Comparison of ENCODE assay signal across 9 cellular contexts in the genomic region with DNA sequence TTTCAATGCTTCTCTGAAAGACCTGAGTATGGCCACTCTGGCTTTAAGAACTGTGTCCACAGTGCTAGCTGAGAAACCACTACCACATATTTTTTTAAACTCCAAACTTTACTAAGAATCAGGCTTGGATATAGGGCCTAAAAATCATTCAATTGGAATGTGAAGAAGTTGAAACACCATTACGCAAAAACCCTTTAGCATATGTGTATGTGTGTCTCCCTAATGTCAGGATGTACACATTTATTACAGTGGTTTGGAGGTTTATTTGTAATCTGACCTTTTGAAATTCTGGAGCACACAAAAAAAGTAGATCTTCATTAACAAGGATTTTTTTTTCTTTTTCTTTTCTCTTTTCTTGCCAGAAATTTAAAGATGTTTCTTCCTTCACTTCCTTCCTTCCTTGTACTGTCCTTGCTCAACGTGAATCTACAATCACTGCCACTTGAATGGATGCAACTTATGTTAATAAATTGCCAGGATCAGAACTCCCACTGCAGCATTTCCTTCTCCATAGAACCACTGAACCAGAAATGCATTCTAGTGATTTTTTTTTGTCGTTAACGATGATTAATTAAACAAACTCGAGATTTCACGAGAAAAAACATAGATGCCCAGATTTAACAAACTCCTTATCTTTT. TPM values are rescaled to one million over a fixed set of nuclear protein-coding genes. Genes with fewer than 3 reads are reported as not detected.
A peak's percentile ranks its signal among the peaks of the same experiment; 100 is the strongest.
DNase-seq lines count a peak whose midpoint lies in the region; ATAC-seq and TF ChIP-seq lines count a peak whose summit lies in the region.
"Had no signal": no experiment of that assay in that cellular context is flagged by ENCODE, and none has a peak within 500 bp of the region (broad histone marks: within the 10 kb centered on the region; RNA-seq: fewer than 3 reads in every experiment).

No MANE protein-coding gene starts in this region.

- H3K4me2 ChIP-seq in DND-41 (ENCODE audit: insufficient read depth, low read length) (0 out of 2 replicates have a peak overlapping the region, but pooled peaks have one; percentile 88), PC-9 (peak overlapping the region; percentile 93), parathyroid adenoma (ENCODE audit: low read length) (peak overlapping the region; percentile 94)

- H3K36me3 ChIP-seq in DND-41 (ENCODE audit: insufficient read depth, low read length): peaks cover 3% of the 10 kb centered on the region; the same call in 1 of the 2 replicates
- 0 out of 2 replicates have a peak, but pooled peaks cover 8% of the 10 kb centered on the region for H3K36me3 ChIP-seq in PC-9 (ENCODE audit: low read depth)
- H3K36me3 ChIP-seq in esophagus muscularis mucosa: no peaks in the 10 kb centered on the region
- no peaks in the 10 kb centered on the region for H3K36me3 ChIP-seq in parathyroid adenoma (ENCODE audit: control insufficient read depth, insufficient read depth, low read length)

- TF ChIP-seq CTCF in DND-41 (IDR thresholded peaks at IDR 0.05; ENCODE audit: borderline replicate concordance, extremely low read depth, low read length, poor library complexity, severe bottlenecking) (no peak), PC-9 (conservative IDR thresholded peaks at IDR 0.05) (no peak), esophagus muscularis mucosa (IDR thresholded peaks at IDR 0.05) (no peak), parathyroid adenoma (IDR thresholded peaks at IDR 0.05) (no peak)

- POLR2A ChIA-PET in PC-9 (lab: Charles Lee; ENCODE audit: unreplicated experiment): interaction anchor here (0.7 kb wide), 1 partner anchor 50 kb away, joined by 13 read pairs; no protein-coding TSS in a partner anchor

- H3K4me1 ChIP-seq in DND-41 (ENCODE audit: insufficient read depth, low read length): peaks cover 53% of the 10 kb centered on the region
- H3K4me1 ChIP-seq in PC-9 (replicated peaks; ENCODE audit: insufficient read depth): peaks cover 16% of the 10 kb centered on the region
- peaks cover 19 to 48% (median 38%) of the 10 kb centered on the region in 4 donors for H3K4me1 ChIP-seq in esophagus muscularis mucosa
- H3K4me1 ChIP-seq in parathyroid adenoma: peaks cover 2% of the 10 kb centered on the region

- no peaks in the 10 kb centered on the region for H3K9me2 ChIP-seq in PC-9 (ENCODE audit: insufficient read depth)

- H3K9me3 ChIP-seq in DND-41 (ENCODE audit: insufficient read depth, low read length, severe bottlenecking) (no peaks in the 10 kb centered on the region), PC-9 (ENCODE audit: insufficient read depth, low read depth) (no peaks in the 10 kb centered on the region), esophagus muscularis mucosa (no peaks in the 10 kb centered on the region), parathyroid adenoma (ENCODE audit: control insufficient read depth, low read length) (no peaks in the 10 kb centered on the region)

- H3K9ac ChIP-seq in DND-41 (ENCODE audit: low read depth, low read length) (no peak overlapping the region), parathyroid adenoma (no peak overlapping the region)

- no peak overlapping the region for H3K27ac ChIP-seq in DND-41 (ENCODE audit: low read length)
- peak overlapping the region; percentile 98 for H3K27ac ChIP-seq in PC-9
- H3K27ac ChIP-seq in esophagus muscularis mucosa (replicated peaks in 1 of 4): peak overlapping the region; percentile 91 to 95 (median 93)
- peak overlapping the region; percentile 99 for H3K27ac ChIP-seq in parathyroid adenoma

- H3K27me3 ChIP-seq in DND-41 (ENCODE audit: insufficient read depth, low read length, poor library complexity) (peaks cover 57% of the 10 kb centered on the region), PC-9 (ENCODE audit: insufficient read depth, low read depth) (no peaks in the 10 kb centered on the region), esophagus muscularis mucosa (peaks cover 0 to 5% (median 0%) of the 10 kb centered on the region in 4 donors), parathyroid adenoma (ENCODE audit: control insufficient read depth, insufficient read depth, low read length) (no peaks in the 10 kb centered on the region)

- TF ChIP-seq POLR2A in esophagus muscularis mucosa (IDR thresholded peaks at IDR 0.05; ENCODE audit: low read depth): no peak

- WGBS in esophagus muscularis mucosa: 51% methylated on average over 6 of the region's 6 CpGs

- CTCF ChIA-PET in PC-9 (lab: Charles Lee): interaction anchor here (0.5 kb wide), 1 partner anchor 795 kb away, joined by 3 read pairs; no protein-coding TSS in a partner anchor

- no peak for TF ChIP-seq EP300 in esophagus muscularis mucosa (IDR thresholded peaks at IDR 0.05)

- H3K4me3 ChIP-seq in DND-41 (ENCODE audit: low read depth in 1 of 2, low read length in 2 of 2) (no peak overlapping the region; a peak in 1 of 4 replicates), PC-9 (peak overlapping the region; percentile 87), esophagus muscularis mucosa (peak overlapping the region; percentile 64 to 85 (median 81)), parathyroid adenoma (ENCODE audit: low read depth, low read length) (peak overlapping the region; percentile 79)

- peaks cover 37% of the 10 kb centered on the region for H3F3A ChIP-seq in PC-9 (ENCODE audit: insufficient read depth, low read depth)

- no peaks in the 10 kb centered on the region for H3K79me2 ChIP-seq in DND-41 (ENCODE audit: insufficient read depth, low read length)
- peaks cover 66% of the 10 kb centered on the region for H3K79me2 ChIP-seq in PC-9 (ENCODE audit: low read depth)
- no peaks in the 10 kb centered on the region for H3K79me2 ChIP-seq in parathyroid adenoma

- no peak for ATAC-seq in DND-41 (ENCODE audit: insufficient read depth, low read depth)
- ATAC-seq in HG02884 (IDR thresholded peaks at IDR 0.05; ENCODE audit: unreplicated experiment): no peak
- no peak for ATAC-seq in activated CD4-positive, CD25-positive, alpha-beta regulatory T cell treated with anti-CD3 and anti-CD28 coated beads, Interleukin-2, amount 50 U/mL, for 24 hours
- ATAC-seq: stimulated activated naive CD8-positive, alpha-beta T cell treated with anti-CD3 and anti-CD28 coated beads, Interleukin-15, Interleukin-2, amounts not matched to agents 100 U/mL and 50 U/mL, for 24 hours had no signal

- peaks cover 8% of the 10 kb centered on the region for H4K20me1 ChIP-seq in DND-41 (ENCODE audit: insufficient read depth, low read length)
- no peaks in the 10 kb centered on the region for H4K20me1 ChIP-seq in PC-9 (ENCODE audit: insufficient read depth)

- H2AFZ ChIP-seq in DND-41 (ENCODE audit: low read depth, low read length) (no peak overlapping the region), PC-9 (no peak overlapping the region), parathyroid adenoma (peak overlapping the region; percentile 76)

- no TSS peak for BruUV-seq in PC-9 (replicated peaks; lab: Mats Ljungman, UMichigan)

- DNase-seq in DND-41 (no peak), PC-9 (peak in 1 of 2 experiments; percentile 70), esophagus muscularis mucosa (ENCODE audit: extremely low spot score) (no peak), middle frontal gyrus (ENCODE audit: extremely low spot score, low spot score) (no peak), cortex of kidney (lab: John Stamatoyannopoulos, UW) (no peak)

- intact Hi-C loops in PC-9 (cut with micrococcal nuclease; ENCODE audit: unreplicated experiment) (loop anchor here (2.0 to 10.0 kb wide), 3 partner anchors 93 to 307 kb away; a partner anchor contains a TSS), esophagus muscularis mucosa (cut with DNase I) (loop anchor here (10.0 kb wide), 1 partner anchor 437 kb away; no protein-coding TSS in a partner anchor)

RNA-seq across cellular contexts. Expression of a gene that starts 3.1 kb away (rescaled TPM):
- total RNA-seq in PC-9 (2021) (21.9 and 22.5 TPM in 2 replicates), esophagus muscularis mucosa (100 to 1,000 TPM in 2 of 4 donors, 10 to 100 TPM in 2; 57.3 to 152 (median 105) TPM)

RNA-seq across cellular contexts. Expression of a gene that starts 7.8 kb away (rescaled TPM):
- total RNA-seq in PC-9 (2021) (16.4 and 18.6 TPM in 2 replicates), esophagus muscularis mucosa (10 to 100 TPM; 44.6 to 59.4 (median 53.4) TPM)

Comparison
In these comparisons a context has a peak if more than half of its experiments do, and no peak if none do; other contexts are left out.
1. H3K4me3 ChIP-seq: peak in PC-9 (single experiment), esophagus muscularis mucosa (4 of 4) and parathyroid adenoma (single experiment); none in DND-41 (0 of 2).
2. Peak in every context shown above with its lines, with median percentiles within 50 percentile points of each other: H3K4me2 ChIP-seq.